Comparison of ENCODE assay signal across 2 cellular contexts in the genomic region with DNA sequence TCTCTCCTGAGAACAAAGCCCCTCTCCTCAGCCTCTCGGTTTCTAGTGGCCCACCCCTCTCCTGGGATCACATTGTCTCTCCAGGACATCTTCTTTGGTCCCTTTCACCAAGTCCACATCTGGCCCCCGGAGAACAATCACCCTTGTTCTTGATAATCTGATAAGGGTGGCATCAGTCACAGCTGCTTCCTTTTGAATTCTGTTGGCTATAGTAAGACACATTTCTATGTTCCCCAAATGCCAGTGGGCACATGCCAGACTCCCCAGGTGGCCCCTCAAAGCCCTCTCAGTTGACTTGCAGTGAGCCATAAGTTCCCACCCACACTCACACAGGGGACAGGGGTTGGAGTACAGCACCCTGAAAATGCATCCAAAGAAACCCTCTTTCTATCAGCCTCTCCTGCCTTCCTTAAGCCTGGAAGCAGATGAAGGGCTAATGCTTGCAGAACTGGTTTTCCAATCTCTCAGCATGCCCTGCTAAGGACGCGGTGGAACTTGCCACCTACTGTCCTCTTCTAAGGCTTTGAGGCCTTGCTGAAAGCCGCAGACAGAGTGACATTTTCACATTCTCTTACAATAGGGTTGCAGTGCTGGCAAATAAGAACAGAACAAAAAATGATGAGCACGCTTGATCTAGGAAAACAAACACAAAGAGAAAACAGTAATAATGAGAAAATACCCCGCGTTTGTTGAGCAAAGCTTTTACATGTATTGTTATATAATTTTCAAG.
TF ChIP-seq lines count a peak whose summit lies in the region.

No MANE protein-coding gene starts in this region.

TF ChIP-seq in SK-N-SH, 30 proteins besides CTCF, POLR2A, EP300 and RAD21 (continued from another document):
- TF ChIP-seq TEAD4 (IDR thresholded peaks at IDR 0.05; ENCODE audit: borderline replicate concordance, insufficient read depth) (no peak), SMC3 (IDR thresholded peaks at IDR 0.05; ENCODE audit: low read depth, low read length) (no peak), RCOR1 (IDR thresholded peaks at IDR 0.05; ENCODE audit: low read length) (no peak), TCF12 (IDR thresholded peaks at IDR 0.05) (no peak), RXRA (IDR thresholded peaks at IDR 0.05; ENCODE audit: borderline replicate concordance, low read depth) (no peak)
- TF ChIP-seq, protein P1, sequence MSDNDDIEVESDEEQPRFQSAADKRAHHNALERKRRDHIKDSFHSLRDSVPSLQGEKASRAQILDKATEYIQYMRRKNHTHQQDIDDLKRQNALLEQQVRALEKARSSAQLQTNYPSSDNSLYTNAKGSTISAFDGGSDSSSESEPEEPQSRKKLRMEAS (IDR thresholded peaks at IDR 0.05; ENCODE audit: low read depth), result no peak
- TF ChIP-seq, protein P2, sequence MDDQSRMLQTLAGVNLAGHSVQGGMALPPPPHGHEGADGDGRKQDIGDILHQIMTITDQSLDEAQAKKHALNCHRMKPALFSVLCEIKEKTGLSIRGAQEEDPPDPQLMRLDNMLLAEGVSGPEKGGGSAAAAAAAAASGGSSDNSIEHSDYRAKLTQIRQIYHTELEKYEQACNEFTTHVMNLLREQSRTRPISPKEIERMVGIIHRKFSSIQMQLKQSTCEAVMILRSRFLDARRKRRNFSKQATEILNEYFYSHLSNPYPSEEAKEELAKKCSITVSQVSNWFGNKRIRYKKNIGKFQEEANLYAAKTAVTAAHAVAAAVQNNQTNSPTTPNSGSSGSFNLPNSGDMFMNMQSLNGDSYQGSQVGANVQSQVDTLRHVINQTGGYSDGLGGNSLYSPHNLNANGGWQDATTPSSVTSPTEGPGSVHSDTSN (IDR thresholded peaks at IDR 0.05), result no peak
- TF ChIP-seq, protein P3, sequence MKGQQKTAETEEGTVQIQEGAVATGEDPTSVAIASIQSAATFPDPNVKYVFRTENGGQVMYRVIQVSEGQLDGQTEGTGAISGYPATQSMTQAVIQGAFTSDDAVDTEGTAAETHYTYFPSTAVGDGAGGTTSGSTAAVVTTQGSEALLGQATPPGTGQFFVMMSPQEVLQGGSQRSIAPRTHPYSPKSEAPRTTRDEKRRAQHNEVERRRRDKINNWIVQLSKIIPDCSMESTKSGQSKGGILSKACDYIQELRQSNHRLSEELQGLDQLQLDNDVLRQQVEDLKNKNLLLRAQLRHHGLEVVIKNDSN (IDR thresholded peaks at IDR 0.05; ENCODE audit: borderline replicate concordance, low read depth), result no peak

TF ChIP-seq in SK-N-SH treated with all-trans-retinoic acid at 6 μM for 48 hours, 23 proteins besides CTCF, POLR2A, EP300 and RAD21:
- TF ChIP-seq, protein P4, sequence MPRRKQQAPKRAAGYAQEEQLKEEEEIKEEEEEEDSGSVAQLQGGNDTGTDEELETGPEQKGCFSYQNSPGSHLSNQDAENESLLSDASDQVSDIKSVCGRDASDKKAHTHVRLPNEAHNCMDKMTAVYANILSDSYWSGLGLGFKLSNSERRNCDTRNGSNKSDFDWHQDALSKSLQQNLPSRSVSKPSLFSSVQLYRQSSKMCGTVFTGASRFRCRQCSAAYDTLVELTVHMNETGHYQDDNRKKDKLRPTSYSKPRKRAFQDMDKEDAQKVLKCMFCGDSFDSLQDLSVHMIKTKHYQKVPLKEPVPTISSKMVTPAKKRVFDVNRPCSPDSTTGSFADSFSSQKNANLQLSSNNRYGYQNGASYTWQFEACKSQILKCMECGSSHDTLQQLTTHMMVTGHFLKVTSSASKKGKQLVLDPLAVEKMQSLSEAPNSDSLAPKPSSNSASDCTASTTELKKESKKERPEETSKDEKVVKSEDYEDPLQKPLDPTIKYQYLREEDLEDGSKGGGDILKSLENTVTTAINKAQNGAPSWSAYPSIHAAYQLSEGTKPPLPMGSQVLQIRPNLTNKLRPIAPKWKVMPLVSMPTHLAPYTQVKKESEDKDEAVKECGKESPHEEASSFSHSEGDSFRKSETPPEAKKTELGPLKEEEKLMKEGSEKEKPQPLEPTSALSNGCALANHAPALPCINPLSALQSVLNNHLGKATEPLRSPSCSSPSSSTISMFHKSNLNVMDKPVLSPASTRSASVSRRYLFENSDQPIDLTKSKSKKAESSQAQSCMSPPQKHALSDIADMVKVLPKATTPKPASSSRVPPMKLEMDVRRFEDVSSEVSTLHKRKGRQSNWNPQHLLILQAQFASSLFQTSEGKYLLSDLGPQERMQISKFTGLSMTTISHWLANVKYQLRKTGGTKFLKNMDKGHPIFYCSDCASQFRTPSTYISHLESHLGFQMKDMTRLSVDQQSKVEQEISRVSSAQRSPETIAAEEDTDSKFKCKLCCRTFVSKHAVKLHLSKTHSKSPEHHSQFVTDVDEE (CRISPR knock-in tag; IDR thresholded peaks at IDR 0.05), result no peak
- no peak for TF ChIP-seq ZNF8 (CRISPR knock-in tag; IDR thresholded peaks at IDR 0.05)
- TF ChIP-seq ESRRG (CRISPR knock-in tag; IDR thresholded peaks at IDR 0.05), result no peak
- TF ChIP-seq SNAI2 (CRISPR knock-in tag; IDR thresholded peaks at IDR 0.05), result no peak
- no peak for TF ChIP-seq BACH2 (CRISPR knock-in tag; IDR thresholded peaks at IDR 0.05; ENCODE audit: borderline replicate concordance)
- TF ChIP-seq, protein P5, sequence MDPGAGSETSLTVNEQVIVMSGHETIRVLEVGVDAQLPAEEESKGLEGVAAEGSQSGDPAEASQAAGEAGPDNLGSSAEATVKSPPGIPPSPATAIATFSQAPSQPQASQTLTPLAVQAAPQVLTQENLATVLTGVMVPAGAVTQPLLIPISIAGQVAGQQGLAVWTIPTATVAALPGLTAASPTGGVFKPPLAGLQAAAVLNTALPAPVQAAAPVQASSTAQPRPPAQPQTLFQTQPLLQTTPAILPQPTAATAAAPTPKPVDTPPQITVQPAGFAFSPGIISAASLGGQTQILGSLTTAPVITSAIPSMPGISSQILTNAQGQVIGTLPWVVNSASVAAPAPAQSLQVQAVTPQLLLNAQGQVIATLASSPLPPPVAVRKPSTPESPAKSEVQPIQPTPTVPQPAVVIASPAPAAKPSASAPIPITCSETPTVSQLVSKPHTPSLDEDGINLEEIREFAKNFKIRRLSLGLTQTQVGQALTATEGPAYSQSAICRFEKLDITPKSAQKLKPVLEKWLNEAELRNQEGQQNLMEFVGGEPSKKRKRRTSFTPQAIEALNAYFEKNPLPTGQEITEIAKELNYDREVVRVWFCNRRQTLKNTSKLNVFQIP (CRISPR knock-in tag; IDR thresholded peaks at IDR 0.05; ENCODE audit: borderline replicate concordance, low read depth), result no peak
- no peak for TF ChIP-seq ISL1 (CRISPR knock-in tag; IDR thresholded peaks at IDR 0.05)
- TF ChIP-seq, protein P6, sequence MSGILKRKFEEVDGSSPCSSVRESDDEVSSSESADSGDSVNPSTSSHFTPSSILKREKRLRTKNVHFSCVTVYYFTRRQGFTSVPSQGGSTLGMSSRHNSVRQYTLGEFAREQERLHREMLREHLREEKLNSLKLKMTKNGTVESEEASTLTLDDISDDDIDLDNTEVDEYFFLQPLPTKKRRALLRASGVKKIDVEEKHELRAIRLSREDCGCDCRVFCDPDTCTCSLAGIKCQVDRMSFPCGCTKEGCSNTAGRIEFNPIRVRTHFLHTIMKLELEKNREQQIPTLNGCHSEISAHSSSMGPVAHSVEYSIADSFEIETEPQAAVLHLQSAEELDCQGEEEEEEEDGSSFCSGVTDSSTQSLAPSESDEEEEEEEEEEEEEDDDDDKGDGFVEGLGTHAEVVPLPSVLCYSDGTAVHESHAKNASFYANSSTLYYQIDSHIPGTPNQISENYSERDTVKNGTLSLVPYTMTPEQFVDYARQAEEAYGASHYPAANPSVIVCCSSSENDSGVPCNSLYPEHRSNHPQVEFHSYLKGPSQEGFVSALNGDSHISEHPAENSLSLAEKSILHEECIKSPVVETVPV (CRISPR knock-in tag; IDR thresholded peaks at IDR 0.05), result no peak
- TF ChIP-seq ARNTL (CRISPR knock-in tag; IDR thresholded peaks at IDR 0.05; ENCODE audit: borderline replicate concordance, low read depth), result no peak
- no peak for TF ChIP-seq ZC3H10 (CRISPR knock-in tag; IDR thresholded peaks at IDR 0.05)
- TF ChIP-seq RARB (CRISPR knock-in tag; IDR thresholded peaks at IDR 0.05), result no peak
- TF ChIP-seq TCF4 (CRISPR knock-in tag; IDR thresholded peaks at IDR 0.05; ENCODE audit: borderline replicate concordance), result no peak
- TF ChIP-seq ZNF565 (CRISPR knock-in tag; conservative IDR thresholded peaks at IDR 0.05; ENCODE audit: low read depth), result no peak
- no peak for TF ChIP-seq CSDC2 (CRISPR knock-in tag; IDR thresholded peaks at IDR 0.05)
- no peak for TF ChIP-seq ZFP3 (CRISPR knock-in tag; IDR thresholded peaks at IDR 0.05)
TF ChIP-seq in SK-N-SH treated with all-trans-retinoic acid at 6 μM for 48 hours: peak in this region for 0.
